ENCODE assay signal across 1 cellular context in genomic region chr12:1830981-1831930, GRCh38.
TF ChIP-seq lines count a peak whose summit lies in the region.

No MANE protein-coding gene starts in this region.

TF ChIP-seq in HepG2, 621 proteins besides CTCF, POLR2A, EP300 and RAD21 (continued from another document and continues in another):
- no peak for TF ChIP-seq ZNF646 (CRISPR knock-in tag; IDR thresholded peaks at IDR 0.05)
- peak; percentile 83; the same call in 1 of the 2 replicates for TF ChIP-seq ZNF12 (CRISPR knock-in tag; IDR thresholded peaks at IDR 0.05)
- TF ChIP-seq SMAD1 (CRISPR knock-in tag; IDR thresholded peaks at IDR 0.05; ENCODE audit: borderline replicate concordance, low read depth): no peak
- no peak for TF ChIP-seq NPAS2 (CRISPR knock-in tag; IDR thresholded peaks at IDR 0.05; ENCODE audit: borderline replicate concordance)
- TF ChIP-seq ZNF280D (CRISPR knock-in tag; IDR thresholded peaks at IDR 0.05): peak; percentile 48; the same call in 1 of the 2 replicates
- no peak for TF ChIP-seq ZNF704 (CRISPR knock-in tag; IDR thresholded peaks at IDR 0.05; ENCODE audit: borderline replicate concordance)
- peak; percentile 79 for TF ChIP-seq MEF2D (CRISPR knock-in tag; IDR thresholded peaks at IDR 0.05)
- TF ChIP-seq RARG (CRISPR knock-in tag; IDR thresholded peaks at IDR 0.05; ENCODE audit: low read depth): no peak
- peak; percentile 94; the same call in 1 of the 2 replicates for TF ChIP-seq ZNF773 (CRISPR knock-in tag; IDR thresholded peaks at IDR 0.05; ENCODE audit: borderline replicate concordance)
- TF ChIP-seq ZNF143 (CRISPR knock-in tag; IDR thresholded peaks at IDR 0.05): no peak
- no peak for TF ChIP-seq NR2F6 (IDR thresholded peaks at IDR 0.05)
- TF ChIP-seq NR2F6 (CRISPR knock-in tag; IDR thresholded peaks at IDR 0.05): peak; percentile 50; the same call in 1 of the 2 replicates
- no peak for TF ChIP-seq PAX8 (CRISPR knock-in tag; IDR thresholded peaks at IDR 0.05; ENCODE audit: borderline replicate concordance)
- TF ChIP-seq MAZ (IDR thresholded peaks at IDR 0.05; ENCODE audit: borderline replicate concordance, low read depth, low read length): no peak
- TF ChIP-seq MAZ (CRISPR knock-in tag; IDR thresholded peaks at IDR 0.05; ENCODE audit: low read depth): peak; percentile 52; the same call in 1 of the 2 replicates
- no peak for TF ChIP-seq GPBP1L1 (CRISPR knock-in tag; IDR thresholded peaks at IDR 0.05)
- no peak for TF ChIP-seq FOXK2 (IDR thresholded peaks at IDR 0.05)
- peak; percentile 70 for TF ChIP-seq NCOA2 (CRISPR knock-in tag; IDR thresholded peaks at IDR 0.05)
- TF ChIP-seq ZMAT5 (CRISPR knock-in tag; IDR thresholded peaks at IDR 0.05; ENCODE audit: borderline replicate concordance, low read depth): no peak
- peak; percentile 56; the same call in 1 of the 2 replicates for TF ChIP-seq ZNF800 (CRISPR knock-in tag; IDR thresholded peaks at IDR 0.05)
- peak; percentile 70; the same call in 1 of the 2 replicates for TF ChIP-seq BCL6 (CRISPR knock-in tag; IDR thresholded peaks at IDR 0.05)
- 0 out of 2 replicates have a peak, but pooled peaks have one; percentile 35 for TF ChIP-seq ZC3H13 (CRISPR knock-in tag; IDR thresholded peaks at IDR 0.05)
- no peak for TF ChIP-seq ZNF576 (CRISPR knock-in tag; IDR thresholded peaks at IDR 0.05)
- peak; percentile 90 for TF ChIP-seq HBP1 (CRISPR knock-in tag; IDR thresholded peaks at IDR 0.05; ENCODE audit: low read depth)
- no peak for TF ChIP-seq HDAC6 (IDR thresholded peaks at IDR 0.05; ENCODE audit: low read depth, low read length)
- peak; percentile 69 for TF ChIP-seq RARA (CRISPR knock-in tag; IDR thresholded peaks at IDR 0.05)
- TF ChIP-seq ZKSCAN8 (CRISPR knock-in tag; IDR thresholded peaks at IDR 0.05; ENCODE audit: borderline replicate concordance): no peak
- TF ChIP-seq ISX (CRISPR knock-in tag; conservative IDR thresholded peaks at IDR 0.05): 0 out of 2 replicates have a peak, but pooled peaks have one; percentile 69
- TF ChIP-seq ZNF614 (CRISPR knock-in tag; IDR thresholded peaks at IDR 0.05; ENCODE audit: borderline replicate concordance): peak; percentile 67; the same call in 1 of the 2 replicates
- TF ChIP-seq ZNF777 (CRISPR knock-in tag; IDR thresholded peaks at IDR 0.05): peak; percentile 58; the same call in 1 of the 2 replicates
- TF ChIP-seq SSRP1 (CRISPR knock-in tag; IDR thresholded peaks at IDR 0.05): no peak
- TF ChIP-seq NFE2L1 (CRISPR knock-in tag; IDR thresholded peaks at IDR 0.05; ENCODE audit: borderline replicate concordance): no peak
- TF ChIP-seq THRA (CRISPR knock-in tag; IDR thresholded peaks at IDR 0.05; ENCODE audit: borderline replicate concordance): peak; percentile 79
- TF ChIP-seq AKNA (CRISPR knock-in tag; IDR thresholded peaks at IDR 0.05; ENCODE audit: borderline replicate concordance): no peak
